In genomic region chr10:72276421-72277339, GRCh38 we compare ENCODE assay signal across 8 cellular contexts. TPM values are rescaled to one million over a fixed set of nuclear protein-coding genes. Genes with fewer than 3 reads are reported as not detected.
DNase-seq lines count a peak whose midpoint lies in the region; ATAC-seq, FAIRE-seq and TF ChIP-seq lines count a peak whose summit lies in the region.

No MANE protein-coding gene starts in this region.

- DNase-seq in Caco-2: no peak
- no peak for DNase-seq in ascending aorta (ENCODE audit: low spot score in 2 of 2)
- peak; percentile 77 for DNase-seq in HepG2 (ENCODE audit: low spot score)
- peak; percentile 47 to 55 for DNase-seq in thyroid gland
- no peak for DNase-seq in NCI-H82 treated with DMSO at 0.1 percent for 48 hours (lab: John Stamatoyannopoulos, UW; ENCODE audit: unreplicated experiment)
- DNase-seq in germinal center (ENCODE audit: low spot score): no peak

- peaks cover 58% of the 10 kb centered on the region for H3K36me3 Mint-ChIP-seq in Caco-2 (ENCODE audit: insufficient read depth, unreplicated experiment)

- no peak for TF ChIP-seq RAD21 in HepG2 (CRISPR knock-in tag; IDR thresholded peaks at IDR 0.05)

- no peak for ATAC-seq in HepG2
- ATAC-seq in HG03108 (IDR thresholded peaks at IDR 0.05; ENCODE audit: unreplicated experiment): no peak

- TF ChIP-seq POLR2A in HepG2 (IDR thresholded peaks at IDR 0.05; ENCODE audit: insufficient read depth in 1 of 2, low read depth in 2 of 2, low read length in 2 of 2): 0 out of 4 replicates have a peak, but pooled peaks of 1 of the 2 experiments have one; percentile 30
- no peak for TF ChIP-seq POLR2A in thyroid gland (IDR thresholded peaks at IDR 0.05)

- no peaks in the 10 kb centered on the region for H3K27me3 Mint-ChIP-seq in Caco-2 (ENCODE audit: insufficient read depth, unreplicated experiment)

- peak overlapping the region; percentile 93; the same call in 1 of the 2 replicates for H3K9ac ChIP-seq in HepG2 (ENCODE audit: insufficient read depth, low read depth, low read length)

- H3K4me3 ChIP-seq in Caco-2 (ENCODE audit: low read depth, low read length): no peak overlapping the region
- peak overlapping the region; percentile 76 to 86 for H3K4me3 ChIP-seq in ascending aorta
- H3K4me3 ChIP-seq in HepG2 (replicated peaks in 1 of 3; ENCODE audit: insufficient read depth in 1 of 3, low read depth in 2 of 3, low read length in 3 of 3): peak overlapping the region; percentile 81 to 99 (median 98); a peak in 4 of 6 replicates
- H3K4me3 ChIP-seq in thyroid gland (replicated peaks in 1 of 3): peak overlapping the region in 1 of 3 donors; percentile 71

- no peaks in the 10 kb centered on the region for H3K9me3 Mint-ChIP-seq in Caco-2 (ENCODE audit: unreplicated experiment)

- BruUV-seq in Caco-2 (replicated peaks; lab: Mats Ljungman, UMichigan) (no TSS peak), HepG2 (replicated peaks; lab: Mats Ljungman, UMichigan) (no TSS peak)

- H3K9me3 ChIP-seq in Caco-2 (no peaks in the 10 kb centered on the region), KOPT-K1 (ENCODE audit: insufficient read depth, low read length, poor library complexity, severe bottlenecking) (no peaks in the 10 kb centered on the region), ascending aorta (no peaks in the 10 kb centered on the region), HepG2 (ENCODE audit: low read length) (no peaks in the 10 kb centered on the region), thyroid gland (no peaks in the 10 kb centered on the region)

- peaks cover 26% of the 10 kb centered on the region for H4K20me1 ChIP-seq in HepG2 (ENCODE audit: insufficient read depth, low read length)

- CTCF ChIA-PET in Caco-2 (lab: Charles Lee) (no interaction called here), HepG2 (lab: Yijun Ruan, JAX; ENCODE audit: low intra/inter-chr PET ratio, low total read pairs) (no interaction called here)

- peaks cover 6% of the 10 kb centered on the region for H3K36me3 ChIP-seq in Caco-2 (ENCODE audit: control insufficient read depth, insufficient read depth, low read length)
- peaks cover 19% of the 10 kb centered on the region for H3K36me3 ChIP-seq in KOPT-K1 (ENCODE audit: insufficient read depth, low read length)
- peaks cover 22 to 24% of the 10 kb centered on the region in 2 donors for H3K36me3 ChIP-seq in ascending aorta
- H3K36me3 ChIP-seq in HepG2 (replicated peaks in 1 of 2; ENCODE audit: control insufficient read depth in 1 of 2, insufficient read depth in 2 of 2, low read length in 2 of 2): peaks cover 2 to 13% of the 10 kb centered on the region in 2 experiments; a peak in 3 of 5 replicates
- H3K36me3 ChIP-seq in thyroid gland: peaks cover 12 to 20% of the 10 kb centered on the region in 2 donors

- H3K27ac Mint-ChIP-seq in Caco-2 (ENCODE audit: unreplicated experiment): peak overlapping the region; percentile 56

- H3K4me1 Mint-ChIP-seq in Caco-2 (ENCODE audit: low read depth, unreplicated experiment): peaks cover 40% of the 10 kb centered on the region

- peak; percentile 90 for FAIRE-seq in HepG2 (lab: Jason Lieb, UNC)

- WGBS in HepG2 (ENCODE audit: low lambda C conversion rate): 10% methylated on average over 6 of the region's 6 CpGs
- 39 to 53% methylated on average over 6 of the region's 6 CpGs for WGBS in thyroid gland, 2 donors

- H3K4me3 Mint-ChIP-seq in Caco-2 (ENCODE audit: unreplicated experiment): peak overlapping the region; percentile 94

- TF ChIP-seq EP300 in HepG2 (IDR thresholded peaks at IDR 0.05; ENCODE audit: low read depth in 2 of 2, low read length in 2 of 2): peak in 1 of 2 experiments; percentile 67; a peak in 2 of 4 replicates
- peak; percentile 52; the same call in 1 of the 2 replicates for TF ChIP-seq EP300 in HepG2 (CRISPR knock-in tag; IDR thresholded peaks at IDR 0.05; ENCODE audit: borderline replicate concordance)

- peaks cover 22% of the 10 kb centered on the region for H3K4me1 ChIP-seq in Caco-2
- H3K4me1 ChIP-seq in ascending aorta: peaks cover 8 to 22% of the 10 kb centered on the region in 2 donors
- peaks cover 52% of the 10 kb centered on the region for H3K4me1 ChIP-seq in HepG2 (ENCODE audit: insufficient read depth, low read length)
- peaks cover 32 to 43% of the 10 kb centered on the region in 2 donors for H3K4me1 ChIP-seq in thyroid gland

- H3K27ac ChIP-seq in KOPT-K1 (ENCODE audit: low read depth, low read length, poor library complexity, severe bottlenecking) (peak overlapping the region; percentile 74), ascending aorta (peak overlapping the region; percentile 89 to 93), HepG2 (ENCODE audit: extremely low read length, insufficient read depth, low read length) (peak overlapping the region; percentile 54), thyroid gland (peak overlapping the region; percentile 98 to 99 (median 98))

- peak overlapping the region; percentile 97 for H3K4me2 ChIP-seq in HepG2 (ENCODE audit: low read depth, low read length)

- peaks cover 23% of the 10 kb centered on the region for H3K79me2 ChIP-seq in HepG2 (ENCODE audit: insufficient read depth, low read length)

- in situ Hi-C loops in HepG2 (cut with HindIII; ENCODE audit: extremely low pct_ligation_motif_present, low pct_unique_long_range_greater_than_20kb): loop anchor here (5.0 kb wide), 1 partner anchor 51 kb away; no protein-coding TSS in a partner anchor

- TF ChIP-seq CTCF in Caco-2 (IDR thresholded peaks at IDR 0.05; ENCODE audit: insufficient read depth in 1 of 2, low read depth in 1 of 2, low read length in 1 of 2, severe bottlenecking in 1 of 2, unreplicated experiment in 1 of 2): no peak
- no peak for TF ChIP-seq CTCF in ascending aorta (IDR thresholded peaks at IDR 0.05)
- TF ChIP-seq CTCF in HepG2 (CRISPR knock-in tag; IDR thresholded peaks at IDR 0.05): no peak
- no peak for TF ChIP-seq CTCF in thyroid gland (IDR thresholded peaks at IDR 0.05)

- POLR2A ChIA-PET in Caco-2 (lab: Charles Lee) (interaction anchor here (0.6 to 5.2 kb wide), 4 partner anchors 15 to 78 kb away, joined by 3 to 163 read pairs (median 65); partner anchors contain the start of gene ASCC1), HepG2 (lab: Yijun Ruan, JAX) (interaction anchor here (0.6 to 8.5 kb wide), 13 partner anchors 11 to 69 kb away, joined by 3 to 322 read pairs (median 28); partner anchors contain the start of genes ANAPC16 and ASCC1)

- H3K27me3 ChIP-seq in Caco-2 (replicated peaks; ENCODE audit: control insufficient read depth, insufficient read depth, low read length) (no peaks in the 10 kb centered on the region), ascending aorta (no peaks in the 10 kb centered on the region), HepG2 (ENCODE audit: control insufficient read depth in 1 of 2, insufficient read depth in 2 of 2, low read length in 2 of 2) (no peaks in the 10 kb centered on the region; a peak in 1 of 5 replicates), thyroid gland (no peaks in the 10 kb centered on the region)

- intact Hi-C loops in Caco-2 (cut with micrococcal nuclease; ENCODE audit: unreplicated experiment) (loop anchor here (1.0 kb wide), 1 partner anchor 45 kb away; no protein-coding TSS in a partner anchor), ascending aorta (cut with DNase I) (loop anchor here (5.0 kb wide), 1 partner anchor 41 kb away; no protein-coding TSS in a partner anchor), HepG2 (cut with micrococcal nuclease; ENCODE audit: unreplicated experiment) (no loop called here), thyroid gland (cut with DNase I) (loop anchor here (5.0 kb wide), 1 partner anchor 51 kb away; no protein-coding TSS in a partner anchor)

- no peak overlapping the region for H2AFZ ChIP-seq in HepG2 (ENCODE audit: low read length)

TF ChIP-seq in HepG2, 621 proteins besides CTCF, POLR2A, EP300 and RAD21 (continues in another document):
- no peak for TF ChIP-seq ZNF143 (CRISPR knock-in tag; IDR thresholded peaks at IDR 0.05)
- no peak for TF ChIP-seq ZNF619 (CRISPR knock-in tag; IDR thresholded peaks at IDR 0.05)
- no peak for TF ChIP-seq BATF2 (CRISPR knock-in tag; IDR thresholded peaks at IDR 0.05)
- TF ChIP-seq JUND (CRISPR knock-in tag; IDR thresholded peaks at IDR 0.05): no peak
- no peak; the same call in none of the 2 replicates for TF ChIP-seq TOE1 (CRISPR knock-in tag; IDR thresholded peaks at IDR 0.05)

RNA-seq across cellular contexts. Expression of gene DDIT4, which starts 3.0 kb away (rescaled TPM):
- 152 and 155 TPM in 2 replicates for total RNA-seq in Caco-2 (2022)
- 394 TPM for total RNA-seq in ascending aorta
- total RNA-seq in HepG2 (2016; rRNA removed; fragmentation: Illumina TruSeq; extraction: Trizol): 35.2 and 35.6 TPM in 2 replicates
- total RNA-seq in HepG2 (2016; cell fraction: cytosol; rRNA removed; fragmentation: Illumina TruSeq; extraction: Trizol; ENCODE audit: low read depth): 17.3 and 17.4 TPM in 2 replicates
- 35.9 and 37.2 TPM in 2 replicates for total RNA-seq in HepG2 (2016; cell fraction: insoluble cytoplasmic fraction; rRNA removed; fragmentation: Illumina TruSeq; extraction: Trizol)
- 34.5 and 35.2 TPM in 2 replicates for total RNA-seq in HepG2 (2016; cell fraction: membrane; rRNA removed; fragmentation: Illumina TruSeq; extraction: Trizol)
- 19.2 and 19.4 TPM in 2 replicates for total RNA-seq in HepG2 (2016; cell fraction: nucleus; rRNA removed; fragmentation: Illumina TruSeq; extraction: Trizol)
- polyA plus RNA-seq in HepG2 (2011; rRNA removed): 40.7 and 78.9 TPM in 2 replicates
- polyA plus RNA-seq in HepG2 (2011; cell fraction: cytosol; rRNA removed): 47.3 and 59.3 TPM in 2 replicates
- 73.1 and 98.3 TPM in 2 replicates for polyA plus RNA-seq in HepG2 (2011; cell fraction: nucleus; rRNA removed)
- polyA plus RNA-seq in HepG2 (2012): 82.2 and 137 TPM in 2 replicates
- 3.8 and 5.2 TPM in 2 replicates for polyA plus RNA-seq in HepG2 (2016; cell fraction: cytosol; fragmentation: Illumina TruSeq; extraction: Trizol; ENCODE audit: low read depth)
- 24.9 and 26.7 TPM in 2 replicates for polyA plus RNA-seq in HepG2 (2016; cell fraction: insoluble cytoplasmic fraction; fragmentation: Illumina TruSeq; extraction: Trizol; ENCODE audit: low read depth)
- polyA plus RNA-seq in HepG2 (2016; cell fraction: membrane; fragmentation: Illumina TruSeq; extraction: Trizol; ENCODE audit: low read depth): 8.1 and 8.4 TPM in 2 replicates
- polyA plus RNA-seq in HepG2 (2016; cell fraction: nucleus; fragmentation: Illumina TruSeq; extraction: Trizol; ENCODE audit: insufficient read depth, low read depth): 27.3 and 28.4 TPM in 2 replicates
- polyA minus RNA-seq in HepG2 (2011; rRNA and poly(A)+ RNA removed; ENCODE audit: low replicate concordance): 150 and 161 TPM in 2 replicates
- polyA minus RNA-seq in HepG2 (2011; cell fraction: cytosol; rRNA and poly(A)+ RNA removed): 74.7 and 77.2 TPM in 2 replicates
- 51.2 and 56.2 TPM in 2 replicates for polyA minus RNA-seq in HepG2 (2011; cell fraction: nucleus; rRNA and poly(A)+ RNA removed)
- total RNA-seq in thyroid gland: 100 to 1,000 TPM in 3 of 4 donors, 10 to 100 TPM in 1; 93.0 to 309 (median 134) TPM

Comparison
In these comparisons a context has a peak if more than half of its experiments do, and no peak if none do; other contexts are left out.
1. DNase-seq: peak in HepG2 (single experiment) and thyroid gland (2 of 2); none in Caco-2 (0 of 2), ascending aorta (0 of 2), NCI-H82 treated with DMSO at 0.1 percent for 48 hours (single experiment) and germinal center (single experiment).
2. Peak in every context shown above with its lines, with median percentiles within 50 percentile points of each other: H3K27ac ChIP-seq.